In the genomic region with DNA sequence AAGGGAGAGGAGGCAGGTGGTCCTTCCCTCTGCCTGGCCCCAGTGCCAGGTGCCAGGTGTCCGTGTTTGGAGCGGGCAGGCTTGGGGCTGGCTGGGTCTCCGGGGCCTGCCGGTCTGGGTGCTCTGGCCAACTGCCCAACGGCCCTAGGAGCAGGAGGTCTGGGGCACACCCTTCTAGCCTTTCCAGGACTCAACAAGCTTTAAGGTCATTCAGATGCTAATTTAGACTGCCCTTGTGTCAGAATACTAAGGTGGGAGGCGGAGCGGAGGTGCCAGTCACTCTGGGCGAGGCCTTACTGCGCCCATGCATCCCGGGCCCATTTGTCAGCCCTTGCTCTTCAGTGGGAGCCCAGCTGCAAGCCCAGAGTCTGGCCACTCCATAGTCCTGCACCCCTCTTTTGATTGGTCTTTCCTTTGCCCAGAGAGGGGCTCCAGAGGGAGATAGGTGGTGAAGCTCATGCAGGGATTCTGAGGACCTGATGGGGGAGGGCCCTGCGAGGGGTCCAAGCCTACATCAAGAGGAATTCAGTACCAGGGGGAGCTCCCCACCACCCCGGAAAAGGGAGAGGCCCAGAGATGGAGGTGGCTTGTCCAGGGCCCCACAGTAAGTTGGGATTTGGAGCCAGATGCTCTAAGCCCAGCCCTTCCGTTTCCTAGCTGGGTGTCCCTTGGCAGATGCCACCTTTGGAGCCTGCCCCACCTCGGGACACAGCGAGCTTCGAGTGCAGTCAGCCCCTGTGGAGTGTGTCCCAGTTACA, we compare ENCODE assay signal across 16 cellular contexts. TPM values are rescaled to one million over a fixed set of nuclear protein-coding genes. Genes with fewer than 3 reads are reported as not detected.
DNase-seq lines count a peak whose midpoint lies in the region; ATAC-seq, FAIRE-seq and TF ChIP-seq lines count a peak whose summit lies in the region.
"Had no signal": no experiment of that assay in that cellular context is flagged by ENCODE, and none has a peak within 500 bp of the region (broad histone marks: within the 10 kb centered on the region; RNA-seq: fewer than 3 reads in every experiment).

No MANE protein-coding gene starts in this region.

- H3K4me1 ChIP-seq in kidney (ENCODE audit: control insufficient read depth in 1 of 2, insufficient read depth in 1 of 2, low read depth in 1 of 2, low read length in 2 of 2) (peaks cover 5 to 21% of the 10 kb centered on the region in 2 donors), upper lobe of right lung (peaks cover 10% of the 10 kb centered on the region)

- TF ChIP-seq CTCF in bronchial epithelial cell (IDR thresholded peaks at IDR 0.05; ENCODE audit: insufficient read depth, low read length, severe bottlenecking): no peak
- TF ChIP-seq CTCF in kidney (IDR thresholded peaks at IDR 0.05; ENCODE audit: borderline replicate concordance, extremely low read depth, insufficient read depth): no peak
- no peak for TF ChIP-seq CTCF in upper lobe of right lung (IDR thresholded peaks at IDR 0.05)

- peaks cover 14% of the 10 kb centered on the region for H3K36me3 ChIP-seq in bronchial epithelial cell (ENCODE audit: control insufficient read depth, insufficient read depth, low read length)
- H3K36me3 ChIP-seq in kidney (ENCODE audit: control insufficient read depth in 1 of 2, insufficient read depth in 2 of 2, low read length in 2 of 2): peaks cover 8 to 12% of the 10 kb centered on the region in 2 donors
- peaks cover 32% of the 10 kb centered on the region for H3K36me3 ChIP-seq in upper lobe of right lung

- no peaks in the 10 kb centered on the region for H3K27me3 ChIP-seq in bronchial epithelial cell (ENCODE audit: control insufficient read depth, insufficient read depth, low read length)
- no peaks in the 10 kb centered on the region for H3K27me3 ChIP-seq in upper lobe of right lung
- H3K27me3 ChIP-seq: stomach had no signal

- H3K4me3 ChIP-seq in bronchial epithelial cell (ENCODE audit: low read depth, low read length) (no peak overlapping the region), kidney (ENCODE audit: low read length in 2 of 2) (no peak overlapping the region), upper lobe of right lung (no peak overlapping the region)
- H3K4me3 ChIP-seq: SK-N-MC had no signal

- no peaks in the 10 kb centered on the region for H3K9me3 ChIP-seq in kidney (ENCODE audit: control insufficient read depth in 1 of 2, low read length in 2 of 2)
- no peaks in the 10 kb centered on the region for H3K9me3 ChIP-seq in upper lobe of right lung
- H3K9me3 ChIP-seq: stomach had no signal

- intact Hi-C loops in kidney (cut with DNase I): no loop called here
- intact Hi-C loops in upper lobe of right lung (cut with DNase I): no loop called here

- ATAC-seq in upper lobe of right lung: no peak

- no peak overlapping the region for H3K9ac ChIP-seq in kidney (ENCODE audit: low read length in 2 of 2)

- FAIRE-seq in bronchial epithelial cell (lab: Jason Lieb, UNC) (peak; percentile 23), kidney (lab: Jason Lieb, UNC) (no peak)
- FAIRE-seq: endometrium had no signal

- DNase-seq in activated naive CD4-positive, alpha-beta T cell treated with anti-CD3 and anti-CD28 coated beads, Interleukin-2, amount 50 U/mL, for 16 hours: peak; percentile 5
- no peak for DNase-seq in activated naive CD4-positive, alpha-beta T cell (lab: John Stamatoyannopoulos, UW)
- DNase-seq in bronchial epithelial cell (ENCODE audit: low read depth) (no peak), kidney (peak; percentile 68), upper lobe of right lung (peak; percentile 59), DMS153 treated with DMSO at 0.1 percent for 48 hours (lab: John Stamatoyannopoulos, UW; ENCODE audit: unreplicated experiment) (no peak), kidney glomerular epithelial cell (lab: John Stamatoyannopoulos, UW) (no peak), T-helper 1 cell (no peak)
- DNase-seq: activated CD4-positive, alpha-beta memory T cell treated with anti-CD3 and anti-CD28 coated beads for 36 hours; HFFc6; Kasumi-1; NCI-H446 treated with DMSO at 0.1 percent for 48 hours; nucleus accumbens; stomach had no signal

- peak overlapping the region in 1 of 2 donors; percentile 9 for H3K27ac ChIP-seq in kidney (ENCODE audit: low read depth in 2 of 2, low read length in 2 of 2)
- no peak overlapping the region for H3K27ac ChIP-seq in upper lobe of right lung
- H3K27ac ChIP-seq: SK-N-MC, stomach had no signal

RNA-seq across cellular contexts. Expression of a gene that starts 1.3 kb away (rescaled TPM):
- total RNA-seq in bronchial epithelial cell: 0.53 and 0.90 TPM in 2 replicates
- 2.1 TPM for total RNA-seq in kidney
- polyA plus RNA-seq in kidney (ENCODE audit: insufficient read depth, low read depth, low replicate concordance): 37.7 TPM
- 1.1 TPM for total RNA-seq in upper lobe of right lung

RNA-seq across cellular contexts. Expression of a gene that starts 18.3 kb away (rescaled TPM):
- total RNA-seq in bronchial epithelial cell (6.3 and 7.7 TPM in 2 replicates), kidney (41.4 TPM), upper lobe of right lung (26.8 TPM)
- 16.3 TPM for polyA plus RNA-seq in kidney (ENCODE audit: insufficient read depth, low read depth, low replicate concordance)

RNA-seq across cellular contexts. Expression of a gene that starts 19.6 kb away (rescaled TPM):
- total RNA-seq in bronchial epithelial cell: 87.9 and 110 TPM in 2 replicates
- 103 TPM for total RNA-seq in kidney
- 85.9 TPM for polyA plus RNA-seq in kidney (ENCODE audit: insufficient read depth, low read depth, low replicate concordance)
- 93.7 TPM for total RNA-seq in upper lobe of right lung

RNA-seq across cellular contexts. Expression of a gene that starts 40.1 kb away (rescaled TPM):
- 0.26 TPM in 2 replicates for total RNA-seq in bronchial epithelial cell
- total RNA-seq in kidney: 164 TPM
- 89.4 TPM for polyA plus RNA-seq in kidney (ENCODE audit: insufficient read depth, low read depth, low replicate concordance)
- total RNA-seq in upper lobe of right lung: 272 TPM

RNA-seq across cellular contexts. Expression of a gene that starts 59.3 kb away (rescaled TPM):
- total RNA-seq in bronchial epithelial cell: 103 and 122 TPM in 2 replicates
- 60.0 TPM for total RNA-seq in kidney
- 119 TPM for polyA plus RNA-seq in kidney (ENCODE audit: insufficient read depth, low read depth, low replicate concordance)
- 60.2 TPM for total RNA-seq in upper lobe of right lung

Comparison
In these comparisons a context has a peak if more than half of its experiments do, and no peak if none do; other contexts are left out.
1. DNase-seq: peak in activated naive CD4-positive, alpha-beta T cell treated with anti-CD3 and anti-CD28 coated beads, Interleukin-2, amount 50 U/mL, for 16 hours (single experiment), kidney (single experiment) and upper lobe of right lung (single experiment); none in activated naive CD4-positive, alpha-beta T cell (0 of 4), bronchial epithelial cell (single experiment), DMS153 treated with DMSO at 0.1 percent for 48 hours (single experiment), kidney glomerular epithelial cell (single experiment) and T-helper 1 cell (0 of 5).